In genomic region chrX:139158256-139158655, GRCh38 we compare ENCODE assay signal across 11 cellular contexts.
"Had no signal": no experiment of that assay in that cellular context is flagged by ENCODE, and none has a peak within 500 bp of the region (broad histone marks: within the 10 kb centered on the region; RNA-seq: fewer than 3 reads in every experiment).

No MANE protein-coding gene starts in this region.

- FAIRE-seq: astrocyte had no signal

- H3K36me3 ChIP-seq: colonic mucosa, gastrocnemius medialis, heart right ventricle had no signal

- H3K27me3 ChIP-seq: colonic mucosa, gastrocnemius medialis, heart right ventricle had no signal

- DNase-seq: activated CD8-positive, alpha-beta memory T cell treated with anti-CD3 and anti-CD28 coated beads, Interleukin-2, amount 50 U/mL, for 48 hours; activated CD8-positive, alpha-beta T cell treated with anti-CD3 and anti-CD28 coated beads, Interleukin-2, amount 10 ng/mL, durations not matched to agents 7 days and 5 days; activated naive CD4-positive, alpha-beta T cell; caudate nucleus; colonic mucosa; gastrocnemius medialis; heart right ventricle; stimulated activated CD4-positive, alpha-beta T cell treated with anti-CD3 and anti-CD28 coated beads, Interleukin-15, amount 100 ng/mL, for 24 hours; stimulated activated CD4-positive, alpha-beta T cell treated with anti-CD3 and anti-CD28 coated beads, Interleukin-4, amount 100 ng/mL, for 24 hours; stimulated activated naive CD8-positive, alpha-beta T cell treated with anti-CD3 and anti-CD28 coated beads, Interleukin-15, amount 100 ng/mL, for 72 hours had no signal

- H3K4me1 ChIP-seq: colonic mucosa, gastrocnemius medialis, heart right ventricle had no signal

- H3K9me3 ChIP-seq: colonic mucosa, gastrocnemius medialis had no signal

- H3K4me3 ChIP-seq: colonic mucosa, gastrocnemius medialis, heart right ventricle had no signal

- H3K27ac ChIP-seq: colonic mucosa, gastrocnemius medialis, heart right ventricle had no signal
